In genomic region chrX:147914609-147915008, GRCh38 we compare ENCODE assay signal across 17 cellular contexts. TPM values are rescaled to one million over a fixed set of nuclear protein-coding genes. Genes with fewer than 3 reads are reported as not detected.
DNase-seq lines count a peak whose midpoint lies in the region; ATAC-seq, FAIRE-seq and TF ChIP-seq lines count a peak whose summit lies in the region.
"Had no signal": no experiment of that assay in that cellular context is flagged by ENCODE, and none has a peak within 500 bp of the region (broad histone marks: within the 10 kb centered on the region; RNA-seq: fewer than 3 reads in every experiment).

No MANE protein-coding gene starts in this region.

- no peak for TF ChIP-seq CTCF in keratinocyte (optimal IDR thresholded peaks at IDR 0.05 in 1 of 3, IDR thresholded peaks at IDR 0.05 in 1 of 3, conservative IDR thresholded peaks at IDR 0.05 in 1 of 3; ENCODE audit: extremely low read depth in 1 of 3, insufficient read depth in 2 of 3, low read length in 3 of 3)

- no peak for FAIRE-seq in keratinocyte (lab: Jason Lieb, UNC)
- FAIRE-seq: G401.6 had no signal

- CTCF ChIA-PET in T-cell (lab: Charles Lee), result no interaction called here

- H3K27ac ChIP-seq in keratinocyte (ENCODE audit: control insufficient read depth, insufficient read depth, low read length), result no peak overlapping the region
- H3K27ac ChIP-seq: ovary, VCaP had no signal

- peak overlapping the region; percentile 82 for H3K4me2 ChIP-seq in keratinocyte (ENCODE audit: control insufficient read depth, extremely low read depth, insufficient read depth, low read depth, low read length)

- no peaks in the 10 kb centered on the region for H3K9me1 ChIP-seq in keratinocyte (ENCODE audit: control insufficient read depth, extremely low read depth, insufficient read depth, low read length)

- no peaks in the 10 kb centered on the region for H3K9me3 ChIP-seq in keratinocyte (ENCODE audit: control insufficient read depth, low read depth, low read length)
- H3K9me3 ChIP-seq: ovary had no signal

- no peak for DNase-seq in stimulated activated naive CD8-positive, alpha-beta T cell treated with anti-CD3 and anti-CD28 coated beads, Interleukin-15, amount 100 ng/mL, for 72 hours
- DNase-seq in T-cell (no peak), keratinocyte (ENCODE audit: low read depth, low spot score) (no peak), erythroblast (lab: John Stamatoyannopoulos, UW) (no peak), NCI-H1048 (lab: John Stamatoyannopoulos, UW) (no peak), NCI-H774 (lab: John Stamatoyannopoulos, UW) (no peak)
- DNase-seq: IMR-90, NCI-H1694, ovary had no signal

- peaks cover 3% of the 10 kb centered on the region for H3K4me1 ChIP-seq in keratinocyte (ENCODE audit: control insufficient read depth, extremely low read depth, insufficient read depth, low read length)

- H3K27me3 ChIP-seq in keratinocyte (ENCODE audit: control insufficient read depth, extremely low read depth, insufficient read depth, low read length), result no peaks in the 10 kb centered on the region
- H3K27me3 ChIP-seq: ovary had no signal

- H3K9me3 Mint-ChIP-seq in stimulated activated naive CD8-positive, alpha-beta T cell treated with anti-CD3 and anti-CD28 coated beads, Interleukin-15, Interleukin-2, amounts not matched to agents 100 ng/mL and 50 ng/mL, for 24 hours, result no peaks in the 10 kb centered on the region
- no peaks in the 10 kb centered on the region for H3K9me3 Mint-ChIP-seq in stimulated activated naive CD8-positive, alpha-beta T cell treated with anti-CD3 and anti-CD28 coated beads, Interleukin-15, amount 100 ng/mL, for 72 hours
- H3K9me3 Mint-ChIP-seq in T-cell, result no peaks in the 10 kb centered on the region
- H3K9me3 Mint-ChIP-seq: activated T-helper 1 cell treated with anti-CD3 and anti-CD28 coated beads, Interleukin-12 subunit alpha, Interleukin-12 subunit beta, Interleukin-2, Interleukin-4 antibody, amounts not matched to agents 30 ng/mL and 10 ng/mL and 1 ng/mL, durations not matched to agents 14 hours and 24 hours and 36 hours; central memory CD8-positive, alpha-beta T cell had no signal

- H3K4me1 Mint-ChIP-seq in stimulated activated naive CD8-positive, alpha-beta T cell treated with anti-CD3 and anti-CD28 coated beads, Interleukin-15, Interleukin-2, amounts not matched to agents 100 ng/mL and 50 ng/mL, for 24 hours (ENCODE audit: low read depth), result peaks cover 64% of the 10 kb centered on the region
- H3K4me1 Mint-ChIP-seq in stimulated activated naive CD8-positive, alpha-beta T cell treated with anti-CD3 and anti-CD28 coated beads, Interleukin-15, amount 100 ng/mL, for 72 hours, result peaks cover 45% of the 10 kb centered on the region
- peaks cover 38 to 63% (median 59%) of the 10 kb centered on the region in 3 donors for H3K4me1 Mint-ChIP-seq in T-cell

- H3K27ac Mint-ChIP-seq in stimulated activated naive CD8-positive, alpha-beta T cell treated with anti-CD3 and anti-CD28 coated beads, Interleukin-15, Interleukin-2, amounts not matched to agents 100 ng/mL and 50 ng/mL, for 24 hours, result no peak overlapping the region
- no peak overlapping the region for H3K27ac Mint-ChIP-seq in stimulated activated naive CD8-positive, alpha-beta T cell treated with anti-CD3 and anti-CD28 coated beads, Interleukin-15, amount 100 ng/mL, for 72 hours
- peak overlapping the region; percentile 49 to 66 for H3K27ac Mint-ChIP-seq in T-cell
- H3K27ac Mint-ChIP-seq: activated T-helper 1 cell treated with anti-CD3 and anti-CD28 coated beads, Interleukin-12 subunit alpha, Interleukin-12 subunit beta, Interleukin-2, Interleukin-4 antibody, amounts not matched to agents 30 ng/mL and 10 ng/mL and 1 ng/mL, durations not matched to agents 14 hours and 24 hours and 36 hours had no signal

- peaks cover 67% of the 10 kb centered on the region for H3K79me2 ChIP-seq in keratinocyte (ENCODE audit: control insufficient read depth, insufficient read depth, low read length)

- H3K36me3 Mint-ChIP-seq in stimulated activated naive CD8-positive, alpha-beta T cell treated with anti-CD3 and anti-CD28 coated beads, Interleukin-15, Interleukin-2, amounts not matched to agents 100 ng/mL and 50 ng/mL, for 24 hours (ENCODE audit: low read depth), result no peaks in the 10 kb centered on the region
- no peaks in the 10 kb centered on the region for H3K36me3 Mint-ChIP-seq in T-cell

- POLR2A ChIA-PET in T-cell (lab: Charles Lee), result interaction anchor here in 1 of 2 donors (0.5 kb wide), 1 partner anchor 26 kb away, joined by 10 read pairs; no protein-coding TSS in a partner anchor

- no peaks in the 10 kb centered on the region for H4K20me1 ChIP-seq in keratinocyte (ENCODE audit: control insufficient read depth, extremely low read depth, insufficient read depth, low read length)

- H3K4me3 ChIP-seq in keratinocyte (ENCODE audit: control insufficient read depth in 2 of 3, extremely low read depth in 1 of 3, insufficient read depth in 2 of 3, low read depth in 1 of 3, low read length in 3 of 3), result no peak overlapping the region
- H3K4me3 ChIP-seq: ovary had no signal

- H3K4me3 Mint-ChIP-seq in stimulated activated naive CD8-positive, alpha-beta T cell treated with anti-CD3 and anti-CD28 coated beads, Interleukin-15, Interleukin-2, amounts not matched to agents 100 ng/mL and 50 ng/mL, for 24 hours, result peak overlapping the region; percentile 96
- peak overlapping the region in 1 of 2 donors; percentile 87 for H3K4me3 Mint-ChIP-seq in stimulated activated naive CD8-positive, alpha-beta T cell treated with anti-CD3 and anti-CD28 coated beads, Interleukin-15, amount 100 ng/mL, for 72 hours
- peak overlapping the region; percentile 64 to 92 (median 80) for H3K4me3 Mint-ChIP-seq in T-cell

- H3K9ac ChIP-seq in keratinocyte (ENCODE audit: control insufficient read depth, extremely low read depth, insufficient read depth, low read length), result no peak overlapping the region

- H2AFZ ChIP-seq in keratinocyte (ENCODE audit: control insufficient read depth, low read length), result no peak overlapping the region

- H3K27me3 Mint-ChIP-seq in stimulated activated naive CD8-positive, alpha-beta T cell treated with anti-CD3 and anti-CD28 coated beads, Interleukin-15, Interleukin-2, amounts not matched to agents 100 ng/mL and 50 ng/mL, for 24 hours, result no peaks in the 10 kb centered on the region
- no peaks in the 10 kb centered on the region for H3K27me3 Mint-ChIP-seq in stimulated activated naive CD8-positive, alpha-beta T cell treated with anti-CD3 and anti-CD28 coated beads, Interleukin-15, amount 100 ng/mL, for 72 hours
- H3K27me3 Mint-ChIP-seq in T-cell, result no peaks in the 10 kb centered on the region
- H3K27me3 Mint-ChIP-seq: central memory CD8-positive, alpha-beta T cell had no signal

- H3K36me3 ChIP-seq in keratinocyte (ENCODE audit: control insufficient read depth in 2 of 2, extremely low read depth in 1 of 2, insufficient read depth in 2 of 2, low read length in 2 of 2), result no peaks in the 10 kb centered on the region
- H3K36me3 ChIP-seq: ovary had no signal

- ATAC-seq in stimulated activated naive CD8-positive, alpha-beta T cell treated with anti-CD3 and anti-CD28 coated beads, Interleukin-15, amount 100 ng/mL, for 72 hours, result no peak
- no peak for ATAC-seq in T-cell (replicated peaks in 1 of 4)
- ATAC-seq in GM19351 (IDR thresholded peaks at IDR 0.05; ENCODE audit: unreplicated experiment), result no peak
- ATAC-seq: esophagus mucosa, HCT116 had no signal

- dilution Hi-C loops in keratinocyte (cut with MboI; ENCODE audit: extremely low pct_ligation_motif_present, low sequenced_read_pairs), result no loop called here

- no peak for TF ChIP-seq POLR2A in erythroblast (IDR thresholded peaks at IDR 0.05; ENCODE audit: low read length)

RNA-seq across cellular contexts. Expression of gene FMR1, which starts 2.9 kb away (rescaled TPM):
- 10 to 100 TPM; 56.1 to 94.2 (median 60.1) TPM for total RNA-seq in T-cell
- 15.9 to 26.0 TPM (median 20.9 TPM) in 3 replicates for polyA plus RNA-seq in keratinocyte
- polyA plus RNA-seq in keratinocyte (2011; ENCODE audit: low read depth), result 39.8 TPM
- 15.4 and 27.6 TPM in 2 replicates for polyA plus RNA-seq in keratinocyte (2011; cell fraction: cytosol; rRNA removed)
- 36.0 and 49.1 TPM in 2 replicates for polyA plus RNA-seq in keratinocyte (2011; cell fraction: nucleus; rRNA removed)
- polyA plus RNA-seq in keratinocyte (2012; ENCODE audit: low replicate concordance), result 23.6 and 24.2 TPM in 2 replicates
- 6.4 to 32.3 TPM (median 12.2 TPM) in 3 replicates for polyA minus RNA-seq in keratinocyte
- polyA minus RNA-seq in keratinocyte (2011; cell fraction: cytosol; rRNA and poly(A)+ RNA removed), result 13.0 TPM
- 15.7 and 35.9 TPM in 2 replicates for polyA minus RNA-seq in keratinocyte (2011; cell fraction: nucleus; rRNA and poly(A)+ RNA removed)

Comparison
In these comparisons a context has a peak if more than half of its experiments do, and no peak if none do; other contexts are left out.
1. H3K27ac Mint-ChIP-seq: peak in T-cell (2 of 2); none in stimulated activated naive CD8-positive, alpha-beta T cell treated with anti-CD3 and anti-CD28 coated beads, Interleukin-15, Interleukin-2, amounts not matched to agents 100 ng/mL and 50 ng/mL, for 24 hours (single experiment) and stimulated activated naive CD8-positive, alpha-beta T cell treated with anti-CD3 and anti-CD28 coated beads, Interleukin-15, amount 100 ng/mL, for 72 hours (0 of 2).